8 cellular contexts compared by ENCODE assay signal in genomic region chr20:62652051-62652893, GRCh38. TPM values are rescaled to one million over a fixed set of nuclear protein-coding genes. Genes with fewer than 3 reads are reported as not detected.
DNase-seq lines count a peak whose midpoint lies in the region; ATAC-seq and TF ChIP-seq lines count a peak whose summit lies in the region.

No MANE protein-coding gene starts in this region.

- no peaks in the 10 kb centered on the region for H3K27me3 Mint-ChIP-seq in Caco-2 (ENCODE audit: insufficient read depth, unreplicated experiment)

- no peak for TF ChIP-seq CTCF in Caco-2 (IDR thresholded peaks at IDR 0.05; ENCODE audit: insufficient read depth in 1 of 2, low read depth in 1 of 2, low read length in 1 of 2, severe bottlenecking in 1 of 2, unreplicated experiment in 1 of 2)
- no peak for TF ChIP-seq CTCF in colonic mucosa (IDR thresholded peaks at IDR 0.05)
- no peak for TF ChIP-seq CTCF in left lung (IDR thresholded peaks at IDR 0.05)

- H3K36me3 ChIP-seq in Caco-2 (ENCODE audit: control insufficient read depth, insufficient read depth, low read length) = 0 out of 2 replicates have a peak, but pooled peaks cover 2% of the 10 kb centered on the region
- H3K36me3 ChIP-seq in colonic mucosa = no peaks in the 10 kb centered on the region
- H3K36me3 ChIP-seq in left lung = peaks cover 0 to 57% of the 10 kb centered on the region in 2 donors

- peaks cover 28% of the 10 kb centered on the region for H3K4me1 Mint-ChIP-seq in Caco-2 (ENCODE audit: low read depth, unreplicated experiment)

- H3K36me3 Mint-ChIP-seq in Caco-2 (ENCODE audit: insufficient read depth, unreplicated experiment) = no peaks in the 10 kb centered on the region

- intact Hi-C loops in Caco-2 (cut with micrococcal nuclease; ENCODE audit: unreplicated experiment) (loop anchor here (1.0 kb wide), 2 partner anchors 28 to 142 kb away; no protein-coding TSS in a partner anchor), colonic mucosa (cut with DNase I) (no loop called here), left lung (cut with DNase I) (no loop called here)

- H3K4me3 Mint-ChIP-seq in Caco-2 (ENCODE audit: unreplicated experiment) = peak overlapping the region; percentile 65

- TSS peak; percentile 31 for BruUV-seq in Caco-2 (replicated peaks; lab: Mats Ljungman, UMichigan)

- peak overlapping the region; percentile 78 for H3K27ac Mint-ChIP-seq in Caco-2 (ENCODE audit: unreplicated experiment)

- H3K9ac ChIP-seq in colonic mucosa (ENCODE audit: low read depth in 2 of 2, low read length in 2 of 2) = peak overlapping the region; percentile 67 to 94

- CTCF ChIA-PET in Caco-2 (lab: Charles Lee) = interaction anchor here (0.6 to 1.7 kb wide), 10 partner anchors 10 to 639 kb away, joined by 3 to 10 read pairs (median 6); partner anchors contain the start of gene SLCO4A1

- peak; percentile 91 to 96 for DNase-seq in Caco-2
- DNase-seq in HT1080 (ENCODE audit: low read depth) = peak; percentile 82
- DNase-seq in activated CD4-positive, alpha-beta T cell treated with anti-CD3 and anti-CD28 coated beads for 24 hours (ENCODE audit: low read depth in 2 of 2) = peak; percentile 25 to 35
- peak; percentile 94 for DNase-seq in colonic mucosa
- DNase-seq in left lung = peak; percentile 92 to 93
- DNase-seq in stimulated activated CD4-positive, alpha-beta T cell treated with anti-CD3 and anti-CD28 coated beads, Interleukin-2, amount 100 ng/mL, for 24 hours = peak; percentile 50 to 63
- DNase-seq in NCI-H1930 (lab: John Stamatoyannopoulos, UW) = no peak

- POLR2A ChIA-PET in Caco-2 (lab: Charles Lee) = no interaction called here

- ATAC-seq in GM21381 (IDR thresholded peaks at IDR 0.05; ENCODE audit: unreplicated experiment) (peak; percentile 48), left lung (peak; percentile 87)

- H3K27me3 ChIP-seq in Caco-2 (replicated peaks; ENCODE audit: control insufficient read depth, insufficient read depth, low read length) (no peaks in the 10 kb centered on the region), colonic mucosa (no peaks in the 10 kb centered on the region), left lung (no peaks in the 10 kb centered on the region)

- H3K4me3 ChIP-seq in Caco-2 (ENCODE audit: low read depth, low read length) = peak overlapping the region; percentile 17
- peak overlapping the region; percentile 25 for H3K4me3 ChIP-seq in colonic mucosa
- H3K4me3 ChIP-seq in left lung = peak overlapping the region in 1 of 2 donors; percentile 31

- H3K4me1 ChIP-seq in Caco-2 (peaks cover 28% of the 10 kb centered on the region), colonic mucosa (peaks cover 19% of the 10 kb centered on the region), left lung (peaks cover 17 to 69% of the 10 kb centered on the region in 2 donors)

- no peaks in the 10 kb centered on the region for H3K9me3 ChIP-seq in Caco-2
- H3K9me3 ChIP-seq in colonic mucosa = no peaks in the 10 kb centered on the region
- no peaks in the 10 kb centered on the region for H3K9me3 ChIP-seq in left lung

- no peaks in the 10 kb centered on the region for H3K9me3 Mint-ChIP-seq in Caco-2 (ENCODE audit: unreplicated experiment)

- H3K27ac ChIP-seq in colonic mucosa (peak overlapping the region; percentile 98), left lung (peak overlapping the region; percentile 87 to 89)

RNA-seq across cellular contexts. Expression of gene SLCO4A1, which starts 10.0 kb away (rescaled TPM):
- total RNA-seq in Caco-2 (2022) = 18.7 and 23.6 TPM in 2 replicates
- 45.5 and 55.7 TPM in 2 replicates for total RNA-seq in HT1080 (2014; rRNA removed; shearing (Covaris generic))
- 19.0 and 26.2 TPM in 2 replicates for polyA plus RNA-seq in HT1080 (2015; cell fraction: cytosol; rRNA removed)
- polyA plus RNA-seq in HT1080 (2015; cell fraction: nucleus; rRNA removed) = 43.9 and 50.8 TPM in 2 replicates
- total RNA-seq in colonic mucosa = 10 to 100 TPM; 39.7 to 42.9 TPM
- total RNA-seq in left lung = 10 to 100 TPM; 11.5 to 47.2 TPM

RNA-seq across cellular contexts. Expression of gene NTSR1, which starts 56.4 kb away (rescaled TPM):
- 0.14 and 0.16 TPM in 2 replicates for total RNA-seq in Caco-2 (2022)
- 0.19 and 0.50 TPM in 2 replicates for total RNA-seq in HT1080 (2014; rRNA removed; shearing (Covaris generic))
- polyA plus RNA-seq in HT1080 (2015; cell fraction: cytosol; rRNA removed) = 0.10 and 0.22 TPM in 2 replicates
- polyA plus RNA-seq in HT1080 (2015; cell fraction: nucleus; rRNA removed) = 0.15 and 0.24 TPM in 2 replicates
- total RNA-seq in colonic mucosa = 1 to 10 TPM in 1 of 2 donors, under 1 TPM in 1; 0.05 to 2.9 TPM
- 1 to 10 TPM in 1 of 2 donors, under 1 TPM in 1; 0.12 to 3.5 TPM for total RNA-seq in left lung

Comparison
In these comparisons a context has a peak if more than half of its experiments do, and no peak if none do; other contexts are left out.
1. DNase-seq: peak in Caco-2 (2 of 2), HT1080 (single experiment), activated CD4-positive, alpha-beta T cell treated with anti-CD3 and anti-CD28 coated beads for 24 hours (2 of 2), colonic mucosa (single experiment), left lung (2 of 2) and stimulated activated CD4-positive, alpha-beta T cell treated with anti-CD3 and anti-CD28 coated beads, Interleukin-2, amount 100 ng/mL, for 24 hours (2 of 2); none in NCI-H1930 (0 of 2).